Comparison of ENCODE assay signal across 1 cellular context in genomic region chr21:33198346-33199135, GRCh38.
TF ChIP-seq lines count a peak whose summit lies in the region.

No MANE protein-coding gene starts in this region.

TF ChIP-seq in IMR-90, 13 proteins besides CTCF, POLR2A, EP300 and RAD21:
- TF ChIP-seq ELK1 (IDR thresholded peaks at IDR 0.05; ENCODE audit: borderline replicate concordance, low read depth, low read length) (no peak), MXI1 (IDR thresholded peaks at IDR 0.05; ENCODE audit: borderline replicate concordance, low read depth, low read length) (no peak), SMC3 (IDR thresholded peaks at IDR 0.05; ENCODE audit: low read depth, low read length) (no peak), NFE2L2 (IDR thresholded peaks at IDR 0.05; ENCODE audit: low read depth, low read length) (no peak)
